9 cellular contexts compared by ENCODE assay signal in the genomic region with DNA sequence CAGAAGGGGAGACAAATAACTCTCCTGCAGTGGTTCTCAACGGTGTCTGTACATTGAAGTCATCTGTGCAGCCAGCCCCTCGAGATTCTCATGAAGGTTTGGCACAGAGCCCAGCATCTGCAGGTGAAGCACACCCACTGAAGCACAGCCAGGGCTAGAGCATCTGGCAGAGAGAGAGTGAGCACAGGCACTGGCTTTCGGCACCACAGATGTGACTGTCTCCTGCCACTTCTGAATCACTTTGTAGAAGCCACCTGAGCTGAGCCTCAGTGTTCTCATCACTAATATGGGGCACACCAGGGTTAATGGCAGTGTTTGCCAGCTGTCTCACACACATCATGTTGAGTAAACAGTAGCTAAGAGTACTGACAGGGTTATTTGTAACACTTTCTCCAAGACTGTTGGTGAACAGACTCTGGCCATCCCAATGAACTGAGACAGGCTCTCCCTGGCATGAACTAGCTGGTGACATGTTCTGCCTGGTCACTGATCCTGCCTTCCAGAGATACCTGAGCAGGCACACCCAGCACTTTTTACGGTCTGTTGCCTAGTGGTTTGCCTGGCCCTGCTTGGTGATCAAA. TPM values are rescaled to one million over a fixed set of nuclear protein-coding genes. Genes with fewer than 3 reads are reported as not detected.
DNase-seq lines count a peak whose midpoint lies in the region; ATAC-seq and TF ChIP-seq lines count a peak whose summit lies in the region.
"Had no signal": no experiment of that assay in that cellular context is flagged by ENCODE, and none has a peak within 500 bp of the region (broad histone marks: within the 10 kb centered on the region; RNA-seq: fewer than 3 reads in every experiment).

No MANE protein-coding gene starts in this region.

- CTCF ChIA-PET in CD4-positive, alpha-beta T cell (lab: Charles Lee): no interaction called here

- H3K36me3 Mint-ChIP-seq in CD4-positive, alpha-beta T cell (ENCODE audit: low read depth): peaks cover 65% of the 10 kb centered on the region
- H3K36me3 Mint-ChIP-seq in activated naive CD8-positive, alpha-beta T cell treated with anti-CD3 and anti-CD28 coated beads, Interleukin-2, amount 50 U/mL, for 24 hours (ENCODE audit: low read depth): peaks cover 26% of the 10 kb centered on the region
- H3K36me3 Mint-ChIP-seq in nephron progenitor cell (ENCODE audit: low read depth): peaks cover 7% of the 10 kb centered on the region

- POLR2A ChIA-PET in CD4-positive, alpha-beta T cell (lab: Charles Lee): no interaction called here

- ATAC-seq in CD4-positive, alpha-beta T cell (ENCODE audit: poor library complexity): peak; percentile 71
- ATAC-seq in GM19452 (IDR thresholded peaks at IDR 0.05; ENCODE audit: unreplicated experiment): peak; percentile 68
- ATAC-seq in activated naive CD8-positive, alpha-beta T cell treated with anti-CD3 and anti-CD28 coated beads, Interleukin-2, amount 50 U/mL, for 24 hours: peak; percentile 54
- no peak for ATAC-seq in HG03571 (IDR thresholded peaks at IDR 0.05; ENCODE audit: unreplicated experiment)

- no peak for TF ChIP-seq CTCF in CD4-positive, alpha-beta T cell (IDR thresholded peaks at IDR 0.05)
- TF ChIP-seq CTCF in nephron progenitor cell (IDR thresholded peaks at IDR 0.05): no peak

- no peak overlapping the region for H4K91ac ChIP-seq in neuronal stem cell (ENCODE audit: low read depth, low read length, poor library complexity)

- H3K9me3 Mint-ChIP-seq in CD4-positive, alpha-beta T cell: no peaks in the 10 kb centered on the region
- H3K9me3 Mint-ChIP-seq in activated naive CD8-positive, alpha-beta T cell treated with anti-CD3 and anti-CD28 coated beads, Interleukin-2, amount 50 U/mL, for 24 hours: no peaks in the 10 kb centered on the region
- H3K9me3 Mint-ChIP-seq in nephron progenitor cell: no peaks in the 10 kb centered on the region

- no peak overlapping the region for H3K4ac ChIP-seq in neuronal stem cell (ENCODE audit: low read length)

- H4K8ac ChIP-seq in neuronal stem cell (ENCODE audit: low read depth, low read length): no peak overlapping the region

- no peak overlapping the region for H3K27ac ChIP-seq in CD4-positive, alpha-beta T cell (ENCODE audit: low read depth, low read length)
- H3K27ac ChIP-seq in neuronal stem cell (replicated peaks; ENCODE audit: low read length): no peak overlapping the region

- no peak overlapping the region for H3K18ac ChIP-seq in neuronal stem cell (ENCODE audit: low read length)

- intact Hi-C loops in CD4-positive, alpha-beta T cell (cut with DNase I, micrococcal nuclease): no loop called here

- DNase-seq in CD4-positive, alpha-beta T cell: peak in 8 of 10 experiments; percentile 22 to 58 (median 42)
- DNase-seq in NCI-H2107 (lab: John Stamatoyannopoulos, UW) (peak; percentile 70), nephron progenitor cell (no peak), cerebellum (ENCODE audit: low spot score) (no peak), neuronal stem cell (ENCODE audit: low spot score) (no peak)
- DNase-seq in activated naive CD8-positive, alpha-beta T cell treated with anti-CD3 and anti-CD28 coated beads, Interleukin-2, amount 50 U/mL, for 24 hours: peak; percentile 36

- H3K23ac ChIP-seq in neuronal stem cell (ENCODE audit: low read depth, low read length, poor library complexity): no peak overlapping the region

- H3K27ac Mint-ChIP-seq in CD4-positive, alpha-beta T cell: peak overlapping the region; percentile 76
- peak overlapping the region; percentile 19 for H3K27ac Mint-ChIP-seq in activated naive CD8-positive, alpha-beta T cell treated with anti-CD3 and anti-CD28 coated beads, Interleukin-2, amount 50 U/mL, for 24 hours
- H3K27ac Mint-ChIP-seq in nephron progenitor cell: peak overlapping the region; percentile 71

- no peak overlapping the region for H3K14ac ChIP-seq in neuronal stem cell (ENCODE audit: low read length)

- H2AFZ ChIP-seq in neuronal stem cell (ENCODE audit: low read length): no peak overlapping the region

- no peak overlapping the region for H2BK5ac ChIP-seq in neuronal stem cell (ENCODE audit: low read length)

- H3K4me1 Mint-ChIP-seq in CD4-positive, alpha-beta T cell (ENCODE audit: low read depth): peaks cover 72% of the 10 kb centered on the region
- H3K4me1 Mint-ChIP-seq in activated naive CD8-positive, alpha-beta T cell treated with anti-CD3 and anti-CD28 coated beads, Interleukin-2, amount 50 U/mL, for 24 hours: peaks cover 61% of the 10 kb centered on the region
- H3K4me1 Mint-ChIP-seq in nephron progenitor cell: peaks cover 54% of the 10 kb centered on the region

- peaks cover 17 to 60% of the 10 kb centered on the region in 2 donors for H3K36me3 ChIP-seq in neuronal stem cell (replicated peaks in 1 of 2; ENCODE audit: control insufficient read depth in 2 of 2, insufficient read depth in 2 of 2, low read length in 2 of 2)

- no peaks in the 10 kb centered on the region for H3K79me1 ChIP-seq in neuronal stem cell (ENCODE audit: low read depth, low read length)

- H3K4me3 ChIP-seq in neuronal stem cell (ENCODE audit: low read length in 2 of 2): no peak overlapping the region
- H3K4me3 ChIP-seq: cardiac muscle cell had no signal

- no peak overlapping the region for H2BK12ac ChIP-seq in neuronal stem cell (ENCODE audit: low read length)

- no peak overlapping the region for H2BK15ac ChIP-seq in neuronal stem cell (ENCODE audit: low read length)

- no CpG with 5 or more reads among the region's 4 CpGs for WGBS in neuronal stem cell (ENCODE audit: extremely low coverage in 2 of 2, insufficient read length in 2 of 2, insufficient replicate concordance in 1 of 2), 2 donors

- H3K27me3 Mint-ChIP-seq in CD4-positive, alpha-beta T cell: no peaks in the 10 kb centered on the region
- no peaks in the 10 kb centered on the region for H3K27me3 Mint-ChIP-seq in activated naive CD8-positive, alpha-beta T cell treated with anti-CD3 and anti-CD28 coated beads, Interleukin-2, amount 50 U/mL, for 24 hours
- H3K27me3 Mint-ChIP-seq in nephron progenitor cell (ENCODE audit: low read depth, poor library complexity): no peaks in the 10 kb centered on the region

- no peaks in the 10 kb centered on the region for H3K27me3 ChIP-seq in CD4-positive, alpha-beta T cell (ENCODE audit: control insufficient read depth, insufficient read depth, low read length)
- no peaks in the 10 kb centered on the region for H3K27me3 ChIP-seq in neuronal stem cell (ENCODE audit: control insufficient read depth in 3 of 3, insufficient read depth in 3 of 3, low read depth in 1 of 3, low read length in 3 of 3)
- H3K27me3 ChIP-seq: cardiac muscle cell had no signal

- no peaks in the 10 kb centered on the region for H3K9me3 ChIP-seq in CD4-positive, alpha-beta T cell (ENCODE audit: control insufficient read depth, low read length)
- no peaks in the 10 kb centered on the region for H3K9me3 ChIP-seq in neuronal stem cell (replicated peaks in 1 of 2; ENCODE audit: control insufficient read depth in 2 of 2, insufficient read depth in 1 of 2, low read depth in 1 of 2, low read length in 2 of 2)

- H2AK5ac ChIP-seq in neuronal stem cell (ENCODE audit: low read depth, low read length): no peak overlapping the region

- H3K4me1 ChIP-seq in neuronal stem cell (ENCODE audit: control insufficient read depth in 2 of 2, insufficient read depth in 1 of 2, low read depth in 1 of 2, low read length in 2 of 2): no peaks in the 10 kb centered on the region

- H3K9ac ChIP-seq in neuronal stem cell (ENCODE audit: low read depth, low read length, poor library complexity): no peak overlapping the region

- no peak overlapping the region for H3K4me3 Mint-ChIP-seq in CD4-positive, alpha-beta T cell
- peak overlapping the region; percentile 16 for H3K4me3 Mint-ChIP-seq in activated naive CD8-positive, alpha-beta T cell treated with anti-CD3 and anti-CD28 coated beads, Interleukin-2, amount 50 U/mL, for 24 hours
- no peak overlapping the region for H3K4me3 Mint-ChIP-seq in nephron progenitor cell

- no peak overlapping the region for H3K4me2 ChIP-seq in neuronal stem cell (ENCODE audit: insufficient read depth, low read length, poor library complexity, severe bottlenecking)

- H2BK120ac ChIP-seq in neuronal stem cell (ENCODE audit: low read depth, low read length): no peak overlapping the region

RNA-seq across cellular contexts. Expression of a gene that starts 10.9 kb away (rescaled TPM):
- not detected for total RNA-seq in CD4-positive, alpha-beta T cell
- 0.18 TPM for total RNA-seq in cerebellum
- polyA plus RNA-seq in neuronal stem cell (2013, experiment 1 of 2): 0.15 TPM
- 0.08 TPM for polyA plus RNA-seq in neuronal stem cell (2013, experiment 2 of 2)

RNA-seq across cellular contexts. Expression of a gene that starts 12.4 kb away (rescaled TPM):
- 10 to 100 TPM; 38.5 to 42.4 TPM for total RNA-seq in CD4-positive, alpha-beta T cell
- total RNA-seq in cerebellum: 13.6 TPM
- 28.4 TPM for polyA plus RNA-seq in neuronal stem cell (2013, experiment 1 of 2)
- 27.4 TPM for polyA plus RNA-seq in neuronal stem cell (2013, experiment 2 of 2)

RNA-seq across cellular contexts. Expression of a gene that starts 21.0 kb away (rescaled TPM):
- total RNA-seq in CD4-positive, alpha-beta T cell: 10 to 100 TPM; 33.5 to 35.6 TPM
- total RNA-seq in cerebellum: 2.4 TPM
- 0.21 TPM for polyA plus RNA-seq in neuronal stem cell (2013, experiment 1 of 2)
- polyA plus RNA-seq in neuronal stem cell (2013, experiment 2 of 2): 0.14 TPM
- polyA plus RNA-seq: cardiac muscle cell had no signal

RNA-seq across cellular contexts. Expression of a gene that starts 21.2 kb away (rescaled TPM):
- total RNA-seq in CD4-positive, alpha-beta T cell: 10 to 100 TPM; 66.4 to 71.2 TPM
- 37.7 TPM for total RNA-seq in cerebellum
- polyA plus RNA-seq in neuronal stem cell (2013, experiment 1 of 2): 73.5 TPM
- polyA plus RNA-seq in neuronal stem cell (2013, experiment 2 of 2): 73.6 TPM

RNA-seq across cellular contexts. Expression of a gene that starts 35.3 kb away (rescaled TPM):
- under 1 TPM in 1 of 2 experiments, not detected in 1; 0.20 TPM for total RNA-seq in CD4-positive, alpha-beta T cell
- total RNA-seq in cerebellum: 7.4 TPM
- 4.2 TPM for polyA plus RNA-seq in neuronal stem cell (2013, experiment 1 of 2)
- 4.2 TPM for polyA plus RNA-seq in neuronal stem cell (2013, experiment 2 of 2)

Comparison
In these comparisons a context has a peak if more than half of its experiments do, and no peak if none do; other contexts are left out.
1. DNase-seq: peak in CD4-positive, alpha-beta T cell (8 of 10), NCI-H2107 (single experiment) and activated naive CD8-positive, alpha-beta T cell treated with anti-CD3 and anti-CD28 coated beads, Interleukin-2, amount 50 U/mL, for 24 hours (single experiment); none in nephron progenitor cell (single experiment), cerebellum (single experiment) and neuronal stem cell (single experiment).
2. H3K27ac Mint-ChIP-seq: peak in every context shown above with its lines; median percentile 76 in CD4-positive, alpha-beta T cell; 71 in nephron progenitor cell; 19 in activated naive CD8-positive, alpha-beta T cell treated with anti-CD3 and anti-CD28 coated beads, Interleukin-2, amount 50 U/mL, for 24 hours.
3. RNA of a gene that starts 21.0 kb away (total RNA-seq): 33.5 to 35.6 TPM in CD4-positive, alpha-beta T cell; 2.4 TPM in cerebellum (single experiment); every median in the first group is over 10 times any median in the second.